17 cellular contexts compared by ENCODE assay signal in the genomic region with DNA sequence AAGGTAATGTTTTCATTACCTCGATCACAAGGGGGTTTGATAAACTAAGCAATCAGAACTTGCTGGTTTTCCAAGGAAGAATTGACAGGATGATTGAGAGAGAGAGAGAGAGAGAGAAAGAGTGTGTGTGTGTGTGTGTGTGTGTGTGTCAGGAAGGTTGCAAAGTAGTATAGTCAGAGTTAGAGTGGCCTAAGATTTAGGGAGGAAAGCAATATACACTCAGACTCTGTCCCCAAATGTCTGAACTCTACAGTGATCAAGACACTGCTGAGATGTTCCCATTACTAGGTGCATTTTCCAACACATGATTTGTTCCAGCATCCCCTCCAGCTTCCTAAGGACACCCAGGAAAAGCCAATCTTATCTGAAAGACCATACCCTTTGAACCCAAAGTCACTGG.
DNase-seq lines count a peak whose midpoint lies in the region; ATAC-seq and TF ChIP-seq lines count a peak whose summit lies in the region.
"Had no signal": no experiment of that assay in that cellular context is flagged by ENCODE, and none has a peak within 500 bp of the region (broad histone marks: within the 10 kb centered on the region; RNA-seq: fewer than 3 reads in every experiment).

No MANE protein-coding gene starts in this region.

- WGBS in prostate gland = 93% methylated on average over 1 of the region's 1 CpG

- no peak for DNase-seq in activated T-cell treated with anti-CD3 and anti-CD28 coated beads, Interleukin-2, amount 50 U/mL, for 4 hours
- DNase-seq in activated T-cell treated with anti-CD3 and anti-CD28 coated beads for 4 hours = no peak
- no peak for DNase-seq in natural killer cell
- DNase-seq in activated gamma-delta T cell (lab: John Stamatoyannopoulos, UW) = no peak
- DNase-seq in prostate gland (ENCODE audit: low spot score) = no peak
- DNase-seq in NOMO-1 (lab: John Stamatoyannopoulos, UW; ENCODE audit: unreplicated experiment in 2 of 2) = no peak
- DNase-seq: C1 segment of cervical spinal cord, endodermal cell, GF-D8, GM23248, NCI-H2227 treated with DMSO at 0.1 percent for 48 hours, SIG-M5, testis had no signal

- H3K36me3 ChIP-seq in prostate gland = no peaks in the 10 kb centered on the region
- H3K36me3 ChIP-seq: right atrium auricular region had no signal

- H3K27ac ChIP-seq in prostate gland = no peak overlapping the region
- H3K27ac ChIP-seq: GM23248, right atrium auricular region, testis had no signal

- no peaks in the 10 kb centered on the region for H3K27me3 Mint-ChIP-seq in activated T-cell treated with anti-CD3 and anti-CD28 coated beads, Interleukin-2, amount 50 U/mL, for 4 hours (ENCODE audit: low read depth)
- no peaks in the 10 kb centered on the region for H3K27me3 Mint-ChIP-seq in activated T-helper 17 cell treated with anti-CD3 and anti-CD28 coated beads, Interleukin-2, amount 50 U/mL, for 72 hours
- peaks cover 6 to 7% of the 10 kb centered on the region in 2 donors for H3K27me3 Mint-ChIP-seq in natural killer cell (ENCODE audit: low read depth in 2 of 2)

- no peak for TF ChIP-seq CTCF in natural killer cell (IDR thresholded peaks at IDR 0.05)
- no peak for TF ChIP-seq CTCF in prostate gland (IDR thresholded peaks at IDR 0.05)

- intact Hi-C loops in natural killer cell (cut with micrococcal nuclease) = no loop called here
- intact Hi-C loops in prostate gland (cut with DNase I) = no loop called here

- H3K27me3 ChIP-seq in prostate gland (replicated peaks; ENCODE audit: insufficient read depth) = no peaks in the 10 kb centered on the region
- H3K27me3 ChIP-seq: right atrium auricular region, testis had no signal

- no peaks in the 10 kb centered on the region for H3K4me1 ChIP-seq in prostate gland (replicated peaks)
- H3K4me1 ChIP-seq: right atrium auricular region, testis had no signal

- H3K4me1 Mint-ChIP-seq in activated T-cell treated with anti-CD3 and anti-CD28 coated beads, Interleukin-2, amount 50 U/mL, for 4 hours (ENCODE audit: low read depth) = peaks cover 79% of the 10 kb centered on the region
- peaks cover 56% of the 10 kb centered on the region for H3K4me1 Mint-ChIP-seq in activated T-helper 17 cell treated with anti-CD3 and anti-CD28 coated beads, Interleukin-2, amount 50 U/mL, for 72 hours
- H3K4me1 Mint-ChIP-seq in natural killer cell = peaks cover 32 to 40% of the 10 kb centered on the region in 2 donors

- no peaks in the 10 kb centered on the region for H3K9me3 Mint-ChIP-seq in activated T-cell treated with anti-CD3 and anti-CD28 coated beads, Interleukin-2, amount 50 U/mL, for 4 hours
- peaks cover 15% of the 10 kb centered on the region for H3K9me3 Mint-ChIP-seq in activated T-helper 17 cell treated with anti-CD3 and anti-CD28 coated beads, Interleukin-2, amount 50 U/mL, for 72 hours
- no peaks in the 10 kb centered on the region for H3K9me3 Mint-ChIP-seq in natural killer cell
- H3K9me3 Mint-ChIP-seq: endodermal cell had no signal

- peak in 1 of 2 donors; percentile 7 for ATAC-seq in activated T-cell treated with anti-CD3 and anti-CD28 coated beads, Interleukin-2, amount 50 U/mL, for 4 hours
- ATAC-seq in HG03432 (IDR thresholded peaks at IDR 0.05; ENCODE audit: unreplicated experiment) = peak; percentile 5
- ATAC-seq in activated T-helper 17 cell treated with anti-CD3 and anti-CD28 coated beads, Interleukin-2, amount 50 U/mL, for 72 hours (replicated peaks) = peak; percentile 33
- ATAC-seq in natural killer cell = peak in 2 of 3 donors; percentile 28 to 42

- peak overlapping the region; percentile 81 for H3K27ac Mint-ChIP-seq in activated T-helper 17 cell treated with anti-CD3 and anti-CD28 coated beads, Interleukin-2, amount 50 U/mL, for 72 hours
- H3K27ac Mint-ChIP-seq in natural killer cell = peak overlapping the region; percentile 43 to 79
- H3K27ac Mint-ChIP-seq: endodermal cell had no signal

- H3K4me3 Mint-ChIP-seq in activated T-cell treated with anti-CD3 and anti-CD28 coated beads, Interleukin-2, amount 50 U/mL, for 4 hours = peak overlapping the region; percentile 37
- H3K4me3 Mint-ChIP-seq in activated T-helper 17 cell treated with anti-CD3 and anti-CD28 coated beads, Interleukin-2, amount 50 U/mL, for 72 hours = peak overlapping the region; percentile 75
- H3K4me3 Mint-ChIP-seq in natural killer cell = peak overlapping the region; percentile 68
- H3K4me3 Mint-ChIP-seq: endodermal cell had no signal

- no peaks in the 10 kb centered on the region for H3K36me3 Mint-ChIP-seq in activated T-cell treated with anti-CD3 and anti-CD28 coated beads, Interleukin-2, amount 50 U/mL, for 4 hours (ENCODE audit: insufficient read depth)
- H3K36me3 Mint-ChIP-seq in activated T-helper 17 cell treated with anti-CD3 and anti-CD28 coated beads, Interleukin-2, amount 50 U/mL, for 72 hours (ENCODE audit: low read depth) = no peaks in the 10 kb centered on the region
- H3K36me3 Mint-ChIP-seq in natural killer cell = no peaks in the 10 kb centered on the region

- H3K4me3 ChIP-seq in prostate gland = no peak overlapping the region
- H3K4me3 ChIP-seq: GM23248, lung, right atrium auricular region, testis had no signal

- TF ChIP-seq POLR2A in prostate gland (IDR thresholded peaks at IDR 0.05) = no peak

- H3K9me3 ChIP-seq in prostate gland = no peaks in the 10 kb centered on the region
- H3K9me3 ChIP-seq: right atrium auricular region, testis had no signal
